Comparison of ENCODE assay signal across 18 cellular contexts in genomic region chr1:27100797-27101491, GRCh38. TPM values are rescaled to one million over a fixed set of nuclear protein-coding genes. Genes with fewer than 3 reads are reported as not detected.
A peak's percentile ranks its signal among the peaks of the same experiment; 100 is the strongest.
DNase-seq lines count a peak whose midpoint lies in the region; ATAC-seq, FAIRE-seq and TF ChIP-seq lines count a peak whose summit lies in the region.
"Had no signal": no experiment of that assay in that cellular context is flagged by ENCODE, and none has a peak within 500 bp of the region (broad histone marks: within the 10 kb centered on the region; RNA-seq: fewer than 3 reads in every experiment).

No MANE protein-coding gene starts in this region.

- H3K4me1 ChIP-seq in A549 (peaks cover 36% of the 10 kb centered on the region), esophagus squamous epithelium (peaks cover 27 to 44% (median 27%) of the 10 kb centered on the region in 3 donors), psoas muscle (no peaks in the 10 kb centered on the region)
- H3K4me1 ChIP-seq in naive thymus-derived CD4-positive, alpha-beta T cell (ENCODE audit: control insufficient read depth in 2 of 2, insufficient read depth in 2 of 2, low read length in 2 of 2), result no peaks in the 10 kb centered on the region

- H3K27me3 ChIP-seq in esophagus squamous epithelium (no peaks in the 10 kb centered on the region), psoas muscle (ENCODE audit: insufficient read depth in 3 of 3, low read length in 2 of 3) (no peaks in the 10 kb centered on the region)
- H3K27me3 ChIP-seq in naive thymus-derived CD4-positive, alpha-beta T cell (ENCODE audit: control insufficient read depth in 2 of 2, insufficient read depth in 2 of 2, low read length in 2 of 2), result no peaks in the 10 kb centered on the region

- DNase-seq in A549 (ENCODE audit: low read depth in 1 of 2, low spot score in 1 of 2) (no peak), esophagus squamous epithelium (lab: John Stamatoyannopoulos, UW) (no peak), psoas muscle (no peak), GOT3 (lab: John Stamatoyannopoulos, UW) (no peak), NCI-H1048 (lab: John Stamatoyannopoulos, UW) (no peak)
- DNase-seq in naive thymus-derived CD4-positive, alpha-beta T cell, result no peak
- DNase-seq: activated CD8-positive, alpha-beta memory T cell treated with anti-CD3 and anti-CD28 coated beads, Interleukin-2, amount 10 ng/mL, durations not matched to agents 7 days and 5 days; activated gamma-delta T cell treated with Interleukin-2 at 50 U/mL for 16 hours; GF-D8; NCI-H1092; NCI-H2107; stimulated activated CD4-positive, alpha-beta T cell treated with anti-CD3 and anti-CD28 coated beads, Interleukin-4, amount 100 ng/mL, for 1 hour had no signal

- H3K9me3 Mint-ChIP-seq in IgD-negative memory B cell, result no peaks in the 10 kb centered on the region
- H3K9me3 Mint-ChIP-seq in naive thymus-derived CD4-positive, alpha-beta T cell, result peaks cover 0 to 2% (median 0%) of the 10 kb centered on the region in 11 donors
- H3K9me3 Mint-ChIP-seq: natural killer cell treated with Interleukin-12 subunit alpha and Interleukin-12 subunit beta and Interleukin-15 and Interleukin-18, amount 100 ng/mL, for 72 hours had no signal

- no peak for TF ChIP-seq POLR2A in A549 (IDR thresholded peaks at IDR 0.05; ENCODE audit: low read length)
- no peak for TF ChIP-seq POLR2A in esophagus squamous epithelium (IDR thresholded peaks at IDR 0.05)

- no peak for TF ChIP-seq RAD21 in A549 (conservative IDR thresholded peaks at IDR 0.05 in 1 of 2, IDR thresholded peaks at IDR 0.05 in 1 of 2)

- H3K36me3 ChIP-seq in esophagus squamous epithelium (peaks cover 0 to 49% (median 5%) of the 10 kb centered on the region in 3 donors), psoas muscle (ENCODE audit: insufficient read depth in 1 of 2, low read depth in 1 of 2) (peaks cover 0 to 15% of the 10 kb centered on the region in 2 donors)
- peaks cover 0 to 45% (median 0%) of the 10 kb centered on the region in 3 experiments for H3K36me3 ChIP-seq in naive thymus-derived CD4-positive, alpha-beta T cell (ENCODE audit: control insufficient read depth in 2 of 3, insufficient read depth in 3 of 3, low read length in 3 of 3)
- H3K36me3 ChIP-seq: HAP-1 had no signal

- peaks cover 2% of the 10 kb centered on the region for H3K36me3 Mint-ChIP-seq in IgD-negative memory B cell
- H3K36me3 Mint-ChIP-seq in naive thymus-derived CD4-positive, alpha-beta T cell, result peaks cover 0 to 9% (median 0%) of the 10 kb centered on the region in 5 donors
- H3K36me3 Mint-ChIP-seq: natural killer cell treated with Interleukin-12 subunit alpha and Interleukin-12 subunit beta and Interleukin-15 and Interleukin-18, amount 100 ng/mL, for 72 hours had no signal

- CTCF ChIA-PET in A549 (lab: Yijun Ruan, JAX), result interaction anchor here (0.5 to 18.9 kb wide), 11 partner anchors 8 to 197 kb away, joined by 3 to 516 read pairs (median 11); partner anchors contain the start of gene SLC9A1
- CTCF ChIA-PET in naive thymus-derived CD4-positive, alpha-beta T cell (lab: Charles Lee), result interaction anchor here (0.9 to 15.2 kb wide), 6 partner anchors 12 to 183 kb away, joined by 3 to 163 read pairs (median 20); no protein-coding TSS in a partner anchor

- ATAC-seq in A549 (no peak), psoas muscle (no peak), HG03432 (IDR thresholded peaks at IDR 0.05; ENCODE audit: unreplicated experiment) (no peak)
- ATAC-seq in naive thymus-derived CD4-positive, alpha-beta T cell, result no peak
- ATAC-seq: activated CD8-positive, alpha-beta memory T cell treated with anti-CD3 and anti-CD28 coated beads, Interleukin-2, amount 10 ng/mL, durations not matched to agents 7 days and 5 days; left lobe of liver; natural killer cell treated with Interleukin-12 subunit alpha and Interleukin-12 subunit beta and Interleukin-15 and Interleukin-18, amount 100 ng/mL, for 72 hours had no signal

- H3K4me2 ChIP-seq in A549, result no peak overlapping the region

- 99% methylated on average over 8 of the region's 19 CpGs for WGBS in A549 (ENCODE audit: missing lambda C conversion rate)
- 81 to 84% methylated on average over 9 to 14 of the region's 19 CpGs for WGBS in esophagus squamous epithelium, 2 donors
- 86 to 90% (median 87%) methylated on average over 19 of the region's 19 CpGs for WGBS in psoas muscle, 3 donors

- H3K27ac Mint-ChIP-seq in IgD-negative memory B cell, result peak overlapping the region in 2 of 3 donors; percentile 27 to 64
- no peak overlapping the region for H3K27ac Mint-ChIP-seq in naive thymus-derived CD4-positive, alpha-beta T cell
- H3K27ac Mint-ChIP-seq: activated CD8-positive, alpha-beta memory T cell treated with anti-CD3 and anti-CD28 coated beads, Interleukin-2, amount 10 ng/mL, durations not matched to agents 7 days and 5 days; natural killer cell treated with Interleukin-12 subunit alpha and Interleukin-12 subunit beta and Interleukin-15 and Interleukin-18, amount 100 ng/mL, for 72 hours had no signal

- peak overlapping the region; percentile 68 to 85; a peak in 3 of 6 replicates for H3K27ac ChIP-seq in A549
- H3K27ac ChIP-seq in esophagus squamous epithelium, result peak overlapping the region in 3 of 4 donors; percentile 85 to 88 (median 86)
- H3K27ac ChIP-seq in psoas muscle, result peak overlapping the region; percentile 56
- no peak overlapping the region for H3K27ac ChIP-seq in naive thymus-derived CD4-positive, alpha-beta T cell (ENCODE audit: low read depth, low read length)

- no peak for TF ChIP-seq EP300 in A549 (IDR thresholded peaks at IDR 0.05)

- intact Hi-C loops in esophagus squamous epithelium (cut with DNase I), result loop anchor here (5.0 kb wide), 2 partner anchors 181 to 291 kb away; partner anchors contain the start of gene GPR3
- intact Hi-C loops in psoas muscle (cut with DNase I), result loop anchor here (5.0 to 10.0 kb wide), 3 partner anchors 94 to 284 kb away; partner anchors contain the start of gene CD164L2 (in 1 of the 2)
- intact Hi-C loops in naive thymus-derived CD4-positive, alpha-beta T cell (cut with micrococcal nuclease), result loop anchor here (5.0 kb wide), 2 partner anchors 296 to 501 kb away; partner anchors contain the start of gene AHDC1 (in 1 of the 2)

- peaks cover 14 to 20% (median 19%) of the 10 kb centered on the region in 3 donors for H3K4me1 Mint-ChIP-seq in IgD-negative memory B cell
- peaks cover 0 to 21% (median 3%) of the 10 kb centered on the region in 7 donors for H3K4me1 Mint-ChIP-seq in naive thymus-derived CD4-positive, alpha-beta T cell

- H3K4me3 ChIP-seq in A549 (no peak overlapping the region), esophagus squamous epithelium (no peak overlapping the region), psoas muscle (no peak overlapping the region)
- H3K4me3 ChIP-seq in naive thymus-derived CD4-positive, alpha-beta T cell (ENCODE audit: low read length), result no peak overlapping the region
- H3K4me3 ChIP-seq: HAP-1 had no signal

- FAIRE-seq in A549 (lab: Jason Lieb, UNC), result no peak
- FAIRE-seq: astrocyte had no signal

- H3K27me3 Mint-ChIP-seq in IgD-negative memory B cell, result no peaks in the 10 kb centered on the region
- H3K27me3 Mint-ChIP-seq in naive thymus-derived CD4-positive, alpha-beta T cell, result no peaks in the 10 kb centered on the region
- H3K27me3 Mint-ChIP-seq: activated CD8-positive, alpha-beta memory T cell treated with anti-CD3 and anti-CD28 coated beads, Interleukin-2, amount 10 ng/mL, durations not matched to agents 7 days and 5 days; natural killer cell treated with Interleukin-12 subunit alpha and Interleukin-12 subunit beta and Interleukin-15 and Interleukin-18, amount 100 ng/mL, for 72 hours had no signal

- H3K9me3 ChIP-seq in A549, result no peaks in the 10 kb centered on the region
- H3K9me3 ChIP-seq in esophagus squamous epithelium, result no peaks in the 10 kb centered on the region
- H3K9me3 ChIP-seq in psoas muscle, result no peaks in the 10 kb centered on the region
- no peaks in the 10 kb centered on the region for H3K9me3 ChIP-seq in naive thymus-derived CD4-positive, alpha-beta T cell (ENCODE audit: control insufficient read depth in 2 of 3, low read length in 3 of 3)
- H3K9me3 ChIP-seq: HAP-1 had no signal

- POLR2A ChIA-PET in A549 (lab: Yijun Ruan, JAX), result no interaction called here
- POLR2A ChIA-PET in naive thymus-derived CD4-positive, alpha-beta T cell (lab: Charles Lee), result no interaction called here

- no peak overlapping the region for H3K4me3 Mint-ChIP-seq in IgD-negative memory B cell
- H3K4me3 Mint-ChIP-seq in naive thymus-derived CD4-positive, alpha-beta T cell, result no peak overlapping the region
- H3K4me3 Mint-ChIP-seq: activated CD8-positive, alpha-beta memory T cell treated with anti-CD3 and anti-CD28 coated beads, Interleukin-2, amount 10 ng/mL, durations not matched to agents 7 days and 5 days; natural killer cell treated with Interleukin-12 subunit alpha and Interleukin-12 subunit beta and Interleukin-15 and Interleukin-18, amount 100 ng/mL, for 72 hours had no signal

- no peak for TF ChIP-seq CTCF in A549 (IDR thresholded peaks at IDR 0.05)
- TF ChIP-seq CTCF in esophagus squamous epithelium (IDR thresholded peaks at IDR 0.05), result no peak
- TF ChIP-seq CTCF in psoas muscle (IDR thresholded peaks at IDR 0.05), result no peak

TF ChIP-seq in A549, 52 proteins besides CTCF, POLR2A, EP300 and RAD21 (continues in another document):
- no peak for TF ChIP-seq NFE2L2 (conservative IDR thresholded peaks at IDR 0.05; ENCODE audit: low read length)
- no peak for TF ChIP-seq ZC3H11A (IDR thresholded peaks at IDR 0.05)
- TF ChIP-seq ATOH8 (CRISPR knock-in tag; IDR thresholded peaks at IDR 0.05; ENCODE audit: low read depth), result no peak

RNA-seq across cellular contexts. Expression of gene SLC9A1, which starts 54.0 kb away (rescaled TPM):
- polyA plus RNA-seq in A549 (2011; rRNA removed) (8.0 and 11.1 TPM in 2 replicates), A549 (2017; fragmentation: RNase III; extraction: RNeasy Plus Mini Kit Qiagen cat#74134 plus additional on column Dnase treatment) (7.3 to 7.5 TPM (median 7.4 TPM) in 3 replicates), IgD-negative memory B cell (8.9 TPM), psoas muscle (10 to 100 TPM in 1 of 3 donors, 1 to 10 TPM in 2; 2.3 to 17.0 (median 3.8) TPM)
- 5.4 and 7.5 TPM in 2 replicates for polyA plus RNA-seq in A549 (2012; cell fraction: cytosol; rRNA removed)
- polyA plus RNA-seq in A549 (2012; cell fraction: nucleus; rRNA removed), result 15.2 and 16.5 TPM in 2 replicates
- polyA minus RNA-seq in A549 (2011; rRNA and poly(A)+ RNA removed), result 7.4 and 15.8 TPM in 2 replicates
- total RNA-seq in esophagus squamous epithelium (10 to 100 TPM; 11.4 to 18.8 (median 16.6) TPM), psoas muscle (10 to 100 TPM in 1 of 4 donors, 1 to 10 TPM in 3; 5.2 to 14.3 (median 7.7) TPM)
- total RNA-seq in naive thymus-derived CD4-positive, alpha-beta T cell, result 10 to 100 TPM; 13.2 to 25.7 (median 21.1) TPM
- polyA plus RNA-seq in naive thymus-derived CD4-positive, alpha-beta T cell, result 10 to 100 TPM in 1 of 2 donors, 1 to 10 TPM in 1; 7.1 to 18.2 TPM

Comparison
In these comparisons a context has a peak if more than half of its experiments do, and no peak if none do; other contexts are left out.
1. H3K27ac Mint-ChIP-seq: peak in IgD-negative memory B cell (2 of 3); none in naive thymus-derived CD4-positive, alpha-beta T cell (0 of 9).